In the genomic region with DNA sequence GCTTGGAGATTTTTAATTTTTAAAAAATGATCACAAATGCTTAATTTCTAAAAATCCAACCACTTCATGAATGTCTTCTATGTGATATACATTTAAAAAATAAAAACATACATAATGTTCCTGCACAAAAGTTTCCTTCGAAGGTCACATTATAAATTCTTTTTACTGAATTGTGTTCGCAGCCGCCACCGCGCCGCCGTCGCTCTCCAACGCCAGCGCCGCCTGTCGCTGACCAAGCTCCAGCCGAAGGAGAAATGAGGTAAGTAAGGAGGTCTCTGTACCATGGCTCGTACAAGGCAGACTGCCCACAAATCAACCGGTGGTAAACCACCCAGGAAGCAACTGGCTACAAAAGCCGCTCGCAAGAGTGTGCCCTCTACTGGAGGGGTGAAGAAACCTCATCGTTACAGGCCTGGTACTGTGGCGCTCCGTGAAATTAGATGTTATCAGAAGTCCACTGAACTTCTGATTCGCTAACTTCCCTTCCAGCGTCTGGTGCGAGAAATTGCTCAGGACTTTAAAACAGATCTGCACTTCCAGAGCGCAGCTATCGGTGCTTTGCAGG, we compare ENCODE assay signal across 19 cellular contexts. TPM values are rescaled to one million over a fixed set of nuclear protein-coding genes. Genes with fewer than 3 reads are reported as not detected.
DNase-seq lines count a peak whose midpoint lies in the region; FAIRE-seq and TF ChIP-seq lines count a peak whose summit lies in the region.
"Had no signal": no experiment of that assay in that cellular context is flagged by ENCODE, and none has a peak within 500 bp of the region (broad histone marks: within the 10 kb centered on the region; RNA-seq: fewer than 3 reads in every experiment).

No MANE protein-coding gene starts in this region.

- H3K14ac ChIP-seq in H1 (ENCODE audit: insufficient read length): no peak overlapping the region

- 0 out of 2 replicates have a peak, but pooled peaks cover 3% of the 10 kb centered on the region for H3K9me3 ChIP-seq in Loucy (ENCODE audit: insufficient read depth, low read depth, low read length)
- no peaks in the 10 kb centered on the region for H3K9me3 ChIP-seq in H1 (ENCODE audit: insufficient read depth in 2 of 2, low read depth in 1 of 2, low read length in 1 of 2)
- no peaks in the 10 kb centered on the region for H3K9me3 ChIP-seq in osteoblast (ENCODE audit: low read depth, low read length)

- no peak overlapping the region for H3K23ac ChIP-seq in H1 (ENCODE audit: insufficient read length)

- TF ChIP-seq CTCF in 22Rv1 (IDR thresholded peaks at IDR 0.05): peak; percentile 34
- 0 out of 3 replicates have a peak, but pooled peaks have one; percentile 7 for TF ChIP-seq CTCF in GM12872 (IDR thresholded peaks at IDR 0.05; ENCODE audit: insufficient read depth, low read depth, low read length)
- peak; percentile 22; the same call in 1 of the 2 replicates for TF ChIP-seq CTCF in Loucy (conservative IDR thresholded peaks at IDR 0.05; ENCODE audit: low read length)
- TF ChIP-seq CTCF in H1 (IDR thresholded peaks at IDR 0.05; ENCODE audit: control extremely low read depth in 1 of 3, insufficient read depth in 1 of 3, low read depth in 1 of 3, low read length in 3 of 3): peak; percentile 35 to 45 (median 43)
- no peak for TF ChIP-seq CTCF in osteoblast (IDR thresholded peaks at IDR 0.05; ENCODE audit: extremely low read depth, low read depth, low read length)

- H4K8ac ChIP-seq in H1 (ENCODE audit: extremely low read depth, insufficient read depth, low read length): no peak overlapping the region

- H3K4me2 ChIP-seq in Loucy (ENCODE audit: low read depth, low read length, poor library complexity, severe bottlenecking) (no peak overlapping the region), H1 (ENCODE audit: insufficient read depth in 1 of 2, low read depth in 2 of 2, low read length in 2 of 2) (no peak overlapping the region), osteoblast (ENCODE audit: insufficient read depth, low read length) (no peak overlapping the region)

- H4K20me1 ChIP-seq in Loucy (ENCODE audit: insufficient read depth, low read length, poor library complexity, severe bottlenecking) (no peaks in the 10 kb centered on the region), H1 (replicated peaks in 1 of 2; ENCODE audit: control insufficient read depth in 1 of 2, insufficient read depth in 2 of 2, low read length in 2 of 2) (no peaks in the 10 kb centered on the region), osteoblast (ENCODE audit: insufficient read depth, low read length) (no peaks in the 10 kb centered on the region)

- H4K91ac ChIP-seq in H1 (replicated peaks; ENCODE audit: insufficient read length, low read length): no peak overlapping the region

- no peak overlapping the region for H3K4me3 Mint-ChIP-seq in activated T-cell treated with anti-CD3 and anti-CD28 coated beads, Interleukin-2, amount 50 U/mL, for 24 hours
- H3K4me3 Mint-ChIP-seq: CD14-positive monocyte; T-helper 2 cell treated with Interferon-gamma antibody and Interleukin-4, amounts not matched to agents 5 μg/mL and 100 μg/mL, for 36 hours had no signal

- H3K79me2 ChIP-seq in Loucy (ENCODE audit: insufficient read depth, low read length): no peaks in the 10 kb centered on the region
- no peaks in the 10 kb centered on the region for H3K79me2 ChIP-seq in H1 (ENCODE audit: control insufficient read depth in 1 of 2, insufficient read depth in 2 of 2, low read length in 2 of 2)
- H3K79me2 ChIP-seq in osteoblast (ENCODE audit: insufficient read depth, low read length): no peaks in the 10 kb centered on the region

- H3K9me2 ChIP-seq in Loucy (replicated peaks; ENCODE audit: low read depth, low read length): no peaks in the 10 kb centered on the region

- H2AFZ ChIP-seq in Loucy (ENCODE audit: low read length) (no peak overlapping the region), H1 (ENCODE audit: low read length) (no peak overlapping the region), osteoblast (ENCODE audit: low read length) (no peak overlapping the region)

- no peak for TF ChIP-seq POLR2A in H1 (IDR thresholded peaks at IDR 0.05; ENCODE audit: control extremely low read depth in 1 of 2, low read depth in 2 of 2, low read length in 2 of 2)

- no peak overlapping the region for H4K5ac ChIP-seq in H1 (ENCODE audit: insufficient read length, low read depth, low read length)

- H3K4me1 ChIP-seq in Loucy (ENCODE audit: insufficient read depth, low read length, poor library complexity, severe bottlenecking) (peaks cover 12% of the 10 kb centered on the region), H1 (replicated peaks in 1 of 4; ENCODE audit: control insufficient read depth in 3 of 4, insufficient read depth in 4 of 4, low read length in 3 of 4) (no peaks in the 10 kb centered on the region), osteoblast (ENCODE audit: insufficient read depth, low read length) (no peaks in the 10 kb centered on the region)

- WGBS in H1 (ENCODE audit: extremely low coverage in 1 of 2, insufficient coverage in 1 of 2, insufficient read length in 1 of 2, insufficient replicate concordance in 2 of 2, low coverage in 1 of 2, low lambda C conversion rate in 2 of 2, missing lambda C conversion rate in 1 of 2), 2 experiments: 94% methylated on average over 25 of the region's 25 CpGs; no CpG with 5 or more reads in 1 of the 2 experiments

- no peak overlapping the region for H3K56ac ChIP-seq in H1 (replicated peaks; ENCODE audit: insufficient read length, low read depth, low read length)

- TF ChIP-seq RAD21 in H1 (IDR thresholded peaks at IDR 0.05 in 1 of 2, conservative IDR thresholded peaks at IDR 0.05 in 1 of 2; ENCODE audit: low read depth in 2 of 2, low read length in 2 of 2): peak; percentile 25 to 34; a peak in 2 of 4 replicates

- H2BK15ac ChIP-seq in H1 (ENCODE audit: low read length): no peak overlapping the region

- H3K79me1 ChIP-seq in H1 (ENCODE audit: low read depth, low read length): no peaks in the 10 kb centered on the region

- POLR2A ChIA-PET in H1 (lab: Charles Lee; ENCODE audit: partially characterized antibody): no interaction called here

- H3K9ac ChIP-seq in Loucy (ENCODE audit: low read depth, low read length, poor library complexity, severe bottlenecking) (no peak overlapping the region), H1 (replicated peaks in 1 of 4; ENCODE audit: extremely low read depth in 1 of 4, low read depth in 3 of 4, low read length in 3 of 4) (no peak overlapping the region)

- no peak overlapping the region for H3K18ac ChIP-seq in H1 (ENCODE audit: extremely low read depth, low read length)

- DNase-seq in H1 (ENCODE audit: low read depth in 1 of 2, low spot score in 2 of 2): no peak
- no peak for DNase-seq in activated T-cell treated with anti-CD3 and anti-CD28 coated beads, Interleukin-2, amount 50 U/mL, for 24 hours
- DNase-seq in osteoblast (ENCODE audit: insufficient read length, low spot score, missing footprints): no peak
- no peak for DNase-seq in NCI-H2171 (lab: John Stamatoyannopoulos, UW)
- no peak for DNase-seq in germinal center (ENCODE audit: low spot score)
- DNase-seq: DMS 273 treated with DMSO at 0.1 percent for 48 hours, NCI-H1436 treated with DMSO at 0.1 percent for 48 hours, NCI-H2029 treated with DMSO at 0.1 percent for 48 hours, NCI-H510A treated with DMSO at 0.1 percent for 48 hours had no signal

- no peak for TF ChIP-seq EP300 in H1 (IDR thresholded peaks at IDR 0.05; ENCODE audit: borderline replicate concordance in 1 of 2, low read depth in 2 of 2, low read length in 2 of 2)

- no peak overlapping the region for H3K4ac ChIP-seq in H1 (replicated peaks; ENCODE audit: insufficient read length, low read depth, low read length)

- no peaks in the 10 kb centered on the region for H3K4me1 Mint-ChIP-seq in activated T-cell treated with anti-CD3 and anti-CD28 coated beads, Interleukin-2, amount 50 U/mL, for 24 hours (ENCODE audit: low read depth)

- H3K36me3 Mint-ChIP-seq in activated T-cell treated with anti-CD3 and anti-CD28 coated beads, Interleukin-2, amount 50 U/mL, for 24 hours (ENCODE audit: low read depth): peaks cover 37% of the 10 kb centered on the region

- H3K23me2 ChIP-seq in H1 (ENCODE audit: low read depth, low read length): no peaks in the 10 kb centered on the region

- no peak overlapping the region for H2AK5ac ChIP-seq in H1 (ENCODE audit: low read depth, low read length)

- no peak overlapping the region for H2BK20ac ChIP-seq in H1 (ENCODE audit: low read length)

- H3K27ac Mint-ChIP-seq in activated T-cell treated with anti-CD3 and anti-CD28 coated beads, Interleukin-2, amount 50 U/mL, for 24 hours: no peak overlapping the region
- H3K27ac Mint-ChIP-seq: CD14-positive monocyte; T-helper 2 cell treated with Interferon-gamma antibody and Interleukin-4, amounts not matched to agents 5 μg/mL and 100 μg/mL, for 36 hours had no signal

- no peaks in the 10 kb centered on the region for H3F3A ChIP-seq in Loucy (ENCODE audit: low read depth)

- H3K27me3 ChIP-seq in Loucy (ENCODE audit: insufficient read depth, low read length, poor library complexity, severe bottlenecking): no peaks in the 10 kb centered on the region
- H3K27me3 ChIP-seq in H1 (replicated peaks in 1 of 4; ENCODE audit: control insufficient read depth in 3 of 4, extremely low read depth in 1 of 4, insufficient read depth in 3 of 4, low read length in 3 of 4): no peaks in the 10 kb centered on the region
- no peaks in the 10 kb centered on the region for H3K27me3 ChIP-seq in osteoblast (ENCODE audit: insufficient read depth, low read length)

- no peak overlapping the region for H2BK12ac ChIP-seq in H1 (ENCODE audit: low read depth, low read length)

- H3K4me3 ChIP-seq in Loucy (ENCODE audit: low read length, poor library complexity, severe bottlenecking): no peak overlapping the region
- no peak overlapping the region for H3K4me3 ChIP-seq in H1 (ENCODE audit: extremely low read depth in 1 of 4, insufficient read depth in 2 of 4, low read depth in 3 of 4, low read length in 4 of 4)
- no peak overlapping the region for H3K4me3 ChIP-seq in osteoblast (ENCODE audit: insufficient read depth, low read length)

- FAIRE-seq in H1 (lab: Jason Lieb, UNC): no peak
- FAIRE-seq: GM18507, HTR-8/SVneo had no signal

- H2BK120ac ChIP-seq in H1 (replicated peaks; ENCODE audit: low read depth, low read length): no peak overlapping the region

- CTCF ChIA-PET in H1 (lab: Charles Lee; ENCODE audit: partially characterized antibody): interaction anchor here (0.9 to 1.5 kb wide), 5 partner anchors 12 to 43 kb away, joined by 3 to 5 read pairs (median 4); no protein-coding TSS in a partner anchor

- no peaks in the 10 kb centered on the region for H3K27me3 Mint-ChIP-seq in activated T-cell treated with anti-CD3 and anti-CD28 coated beads, Interleukin-2, amount 50 U/mL, for 24 hours

- H3K27ac ChIP-seq in 22Rv1 (no peak overlapping the region), H1 (ENCODE audit: low read depth, low read length) (no peak overlapping the region), osteoblast (ENCODE audit: low read depth, low read length) (no peak overlapping the region)
- H3K27ac ChIP-seq: HL-60 had no signal

- H3K36me3 ChIP-seq in Loucy (ENCODE audit: insufficient read depth, low read length): peaks cover 13% of the 10 kb centered on the region; the same call in 1 of the 2 replicates
- peaks cover 0 to 5% (median 0%) of the 10 kb centered on the region in 4 experiments; a peak in 1 of 8 replicates for H3K36me3 ChIP-seq in H1 (ENCODE audit: control insufficient read depth in 2 of 4, insufficient read depth in 4 of 4, low read length in 3 of 4)
- H3K36me3 ChIP-seq in osteoblast (ENCODE audit: insufficient read depth, low read length): no peaks in the 10 kb centered on the region

- H3K9me3 Mint-ChIP-seq in activated T-cell treated with anti-CD3 and anti-CD28 coated beads, Interleukin-2, amount 50 U/mL, for 24 hours: no peaks in the 10 kb centered on the region
- H3K9me3 Mint-ChIP-seq: T-helper 2 cell treated with Interferon-gamma antibody and Interleukin-4, amounts not matched to agents 5 μg/mL and 100 μg/mL, for 36 hours had no signal

- H2BK5ac ChIP-seq in H1 (ENCODE audit: low read depth, low read length): no peak overlapping the region

RNA-seq across cellular contexts. Expression of a gene that starts 48.8 kb away (rescaled TPM):
- not detected in 2 replicates for total RNA-seq in H1 (2021; fragmentation: NEBNext Ultra II Directional; extraction: Animal tissue kit (Norgen Biotek cat#: 25700))
- polyA plus RNA-seq in H1 (2011; rRNA removed): 0.03 TPM in 1 of 2 replicates, not detected in the other
- polyA plus RNA-seq in H1 (2011; cell fraction: cytosol; rRNA removed): 0.05 TPM
- not detected for polyA plus RNA-seq in H1 (2011; cell fraction: nucleus; rRNA removed)
- polyA plus RNA-seq in H1 (2012, experiment 1 of 2): 0.09 TPM in 1 of 4 replicates, not detected in the others
- not detected for polyA plus RNA-seq in H1 (2012, experiment 2 of 2)
- polyA plus RNA-seq in H1 (2013, experiment 1 of 2): 0.02 TPM
- 0.07 TPM for polyA plus RNA-seq in H1 (2013, experiment 2 of 2)
- polyA minus RNA-seq in H1 (2011; rRNA and poly(A)+ RNA removed): not detected in 2 replicates
- polyA minus RNA-seq in H1 (2011; cell fraction: cytosol; rRNA and poly(A)+ RNA removed): not detected
- polyA minus RNA-seq in H1 (2011; cell fraction: nucleus; rRNA and poly(A)+ RNA removed): not detected
- not detected in 2 replicates for total RNA-seq in osteoblast
- total RNA-seq: A172, H4 had no signal
- polyA plus RNA-seq: CD14-positive monocyte had no signal
